Comparison of ENCODE assay signal across 31 cellular contexts in genomic region chr13:70798385-70798784, GRCh38.
"Had no signal": no experiment of that assay in that cellular context is flagged by ENCODE, and none has a peak within 500 bp of the region (broad histone marks: within the 10 kb centered on the region; RNA-seq: fewer than 3 reads in every experiment).

No MANE protein-coding gene starts in this region.

- DNase-seq: activated B cell treated with CpG ODN at 0.5 μM for 24 hours; activated CD4-positive, alpha-beta memory T cell treated with anti-CD3 and anti-CD28 coated beads for 36 hours; activated CD4-positive, alpha-beta T cell treated with anti-CD3 and anti-CD28 coated beads for 4 hours; activated CD4-positive, alpha-beta T cell treated with anti-CD3 and anti-CD28 coated beads, Interleukin-2, amount 10 ng/mL, durations not matched to agents 24 days and 14 days; activated CD4-positive, alpha-beta T cell treated with anti-CD3 and anti-CD28 coated beads, Interleukin-2, amount 50 U/mL, for 1 hour; activated CD4-positive, alpha-beta T cell treated with anti-CD3 and anti-CD28 coated beads, Interleukin-2, amount 50 U/mL, for 4 hours; activated CD4-positive, CD25-positive, alpha-beta regulatory T cell treated with anti-CD3 and anti-CD28 coated beads, Interleukin-2, amount 50 U/mL, for 72 hours; activated CD8-positive, alpha-beta memory T cell treated with anti-CD3 and anti-CD28 coated beads, Interleukin-2, amount 50 U/mL, for 4 hours; activated CD8-positive, alpha-beta T cell treated with anti-CD3 and anti-CD28 coated beads for 36 hours; activated effector memory CD4-positive, alpha-beta T cell treated with anti-CD3 and anti-CD28 coated beads, Interleukin-2, amount 50 U/mL, for 16 hours; activated gamma-delta T cell treated with Interleukin-2 at 50 U/mL for 16 hours; activated naive CD4-positive, alpha-beta T cell; activated naive CD4-positive, alpha-beta T cell treated with anti-CD3 and anti-CD28 coated beads, Interleukin-2, amount 50 U/mL, for 16 hours; activated naive CD8-positive, alpha-beta T cell treated with anti-CD3 and anti-CD28 coated beads for 36 hours; activated T-cell treated with anti-CD3 and anti-CD28 coated beads for 4 hours; activated T-cell treated with anti-CD3 and anti-CD28 coated beads, Interleukin-2, amount 50 U/mL, for 1 hour; activated T-cell treated with anti-CD3 and anti-CD28 coated beads, Interleukin-2, amount 50 U/mL, for 4 hours; activated T-cell treated with anti-CD3 and anti-CD28 coated beads, Interleukin-2, amount 50 U/mL, for 72 hours; adrenal gland; amniotic stem cell; aorta; body of pancreas; brain microvascular endothelial cell; central memory CD4-positive, alpha-beta T cell; T-helper 9 cell had no signal

- FAIRE-seq: astrocyte, TTC549 had no signal

- H3K27ac ChIP-seq: adrenal gland, body of pancreas, brain microvascular endothelial cell, breast epithelium, VCaP had no signal

- H3K36me3 ChIP-seq: adrenal gland, brain microvascular endothelial cell, breast epithelium had no signal

- H3K27me3 ChIP-seq: adrenal gland, body of pancreas, brain microvascular endothelial cell, breast epithelium had no signal

- H3K4me1 ChIP-seq: adrenal gland, body of pancreas, breast epithelium had no signal

- ATAC-seq: activated CD8-positive, alpha-beta T cell treated with anti-CD3 and anti-CD28 coated beads for 36 hours; activated naive CD4-positive, alpha-beta T cell treated with anti-CD3 and anti-CD28 coated beads, Interleukin-2, amount 50 U/mL, for 72 hours; activated T-cell treated with anti-CD3 and anti-CD28 coated beads, Interleukin-2, amount 50 U/mL, for 4 hours; activated T-cell treated with anti-CD3 and anti-CD28 coated beads, Interleukin-2, amount 50 U/mL, for 72 hours; activated T-helper 17 cell treated with anti-CD3 and anti-CD28 coated beads, Interleukin-2, amount 50 U/mL, for 72 hours; body of pancreas had no signal

- H3K9me3 ChIP-seq: adrenal gland, breast epithelium had no signal

- H3K4me3 ChIP-seq: adrenal gland, body of pancreas, breast epithelium had no signal
